ENCODE assay signal across 1 cellular context in the genomic region with DNA sequence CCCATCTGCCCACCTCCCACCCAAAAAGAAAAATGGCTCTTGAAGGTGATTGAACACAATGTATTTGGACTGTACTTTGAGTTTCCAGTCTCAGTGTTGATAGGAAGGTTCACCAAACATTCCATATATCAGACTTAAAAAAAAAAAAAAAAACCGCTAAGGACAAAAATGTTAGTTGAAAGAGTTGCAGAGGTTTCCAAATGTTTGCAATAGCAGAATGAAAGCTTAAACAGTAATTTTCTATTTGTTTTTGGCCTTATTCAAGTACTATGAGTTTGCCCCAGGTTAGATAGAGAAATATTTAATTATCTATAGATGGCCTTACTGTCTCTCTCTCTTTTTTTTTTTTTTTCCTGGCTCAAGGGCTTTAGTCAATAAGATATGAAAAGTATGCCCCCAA.
TF ChIP-seq lines count a peak whose summit lies in the region.

No MANE protein-coding gene starts in this region.

TF ChIP-seq in HepG2, 621 proteins besides CTCF, POLR2A, EP300 and RAD21 (continued from another document):
- TF ChIP-seq, protein P1, sequence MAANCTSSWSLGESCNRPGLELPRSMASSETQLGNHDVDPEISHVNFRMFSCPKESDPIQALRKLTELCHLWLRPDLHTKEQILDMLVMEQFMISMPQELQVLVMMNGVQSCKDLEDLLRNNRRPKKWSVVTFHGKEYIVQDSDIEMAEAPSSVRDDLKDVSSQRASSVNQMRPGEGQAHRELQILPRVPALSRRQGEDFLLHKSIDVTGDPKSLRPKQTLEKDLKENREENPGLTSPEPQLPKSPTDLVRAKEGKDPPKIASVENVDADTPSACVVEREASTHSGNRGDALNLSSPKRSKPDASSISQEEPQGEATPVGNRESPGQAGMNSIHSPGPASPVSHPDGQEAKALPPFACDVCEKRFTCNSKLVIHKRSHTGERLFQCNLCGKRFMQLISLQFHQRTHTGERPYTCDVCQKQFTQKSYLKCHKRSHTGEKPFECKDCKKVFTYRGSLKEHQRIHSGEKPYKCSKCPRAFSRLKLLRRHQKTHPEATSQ (CRISPR knock-in tag; IDR thresholded peaks at IDR 0.05; ENCODE audit: borderline replicate concordance): no peak
- TF ChIP-seq NR2F6 (IDR thresholded peaks at IDR 0.05): peak; percentile 38
- no peak for TF ChIP-seq NR2F6 (CRISPR knock-in tag; IDR thresholded peaks at IDR 0.05)
- TF ChIP-seq, protein P2, sequence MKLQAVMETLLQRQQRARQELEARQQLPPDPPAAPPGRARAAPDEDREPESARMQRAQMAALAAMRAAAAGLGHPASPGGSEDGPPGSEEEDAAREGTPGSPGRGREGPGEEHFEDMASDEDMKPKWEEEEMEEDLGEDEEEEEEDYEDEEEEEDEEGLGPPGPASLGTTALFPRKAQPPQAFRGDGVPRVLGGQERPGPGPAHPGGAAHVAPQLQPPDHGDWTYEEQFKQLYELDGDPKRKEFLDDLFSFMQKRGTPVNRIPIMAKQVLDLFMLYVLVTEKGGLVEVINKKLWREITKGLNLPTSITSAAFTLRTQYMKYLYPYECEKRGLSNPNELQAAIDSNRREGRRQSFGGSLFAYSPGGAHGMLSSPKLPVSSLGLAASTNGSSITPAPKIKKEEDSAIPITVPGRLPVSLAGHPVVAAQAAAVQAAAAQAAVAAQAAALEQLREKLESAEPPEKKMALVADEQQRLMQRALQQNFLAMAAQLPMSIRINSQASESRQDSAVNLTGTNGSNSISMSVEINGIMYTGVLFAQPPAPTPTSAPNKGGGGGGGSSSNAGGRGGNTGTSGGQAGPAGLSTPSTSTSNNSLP (IDR thresholded peaks at IDR 0.05; ENCODE audit: low read depth, low read length): peak; percentile 33; the same call in 1 of the 2 replicates
- TF ChIP-seq, protein P3, sequence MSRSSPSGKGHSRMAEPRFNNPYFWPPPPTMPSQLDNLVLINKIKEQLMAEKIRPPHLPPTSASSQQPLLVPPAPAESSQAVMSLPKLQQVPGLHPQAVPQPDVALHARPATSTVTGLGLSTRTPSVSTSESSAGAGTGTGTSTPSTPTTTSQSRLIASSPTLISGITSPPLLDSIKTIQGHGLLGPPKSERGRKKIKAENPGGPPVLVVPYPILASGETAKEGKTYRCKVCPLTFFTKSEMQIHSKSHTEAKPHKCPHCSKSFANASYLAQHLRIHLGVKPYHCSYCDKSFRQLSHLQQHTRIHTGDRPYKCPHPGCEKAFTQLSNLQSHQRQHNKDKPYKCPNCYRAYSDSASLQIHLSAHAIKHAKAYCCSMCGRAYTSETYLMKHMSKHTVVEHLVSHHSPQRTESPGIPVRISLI (CRISPR knock-in tag; IDR thresholded peaks at IDR 0.05; ENCODE audit: borderline replicate concordance): peak; percentile 39; the same call in 1 of the 2 replicates
- 0 out of 2 replicates have a peak, but pooled peaks have one; percentile 54 for TF ChIP-seq GFI1 (CRISPR knock-in tag; IDR thresholded peaks at IDR 0.05; ENCODE audit: borderline replicate concordance)
- no peak for TF ChIP-seq CBX2 (IDR thresholded peaks at IDR 0.05; ENCODE audit: low read depth, low read length)
- TF ChIP-seq CBX2 (CRISPR knock-in tag; IDR thresholded peaks at IDR 0.05; ENCODE audit: low read depth): no peak
- no peak for TF ChIP-seq ZNF446 (CRISPR knock-in tag; IDR thresholded peaks at IDR 0.05)
TF ChIP-seq in HepG2: peak in this region for 5.
